In genomic region chr18:13300796-13301195, GRCh38 we compare ENCODE assay signal across 19 cellular contexts.
"Had no signal": no experiment of that assay in that cellular context is flagged by ENCODE, and none has a peak within 500 bp of the region (broad histone marks: within the 10 kb centered on the region; RNA-seq: fewer than 3 reads in every experiment).

No MANE protein-coding gene starts in this region.

- H3K27ac Mint-ChIP-seq: activated B cell treated with CpG ODN at 0.5 μM for 24 hours; activated CD4-positive, alpha-beta memory T cell treated with anti-CD3 and anti-CD28 coated beads for 36 hours; activated CD4-positive, alpha-beta T cell treated with anti-CD3 and anti-CD28 coated beads, Interleukin-2, amount 10 ng/mL, durations not matched to agents 7 days and 5 days; activated naive CD8-positive, alpha-beta T cell treated with anti-CD3 and anti-CD28 coated beads, Interleukin-2, amount 10 ng/mL, durations not matched to agents 7 days and 5 days had no signal

- H3K4me1 ChIP-seq: SJSA1 had no signal

- H3K4me3 Mint-ChIP-seq: activated B cell treated with CpG ODN at 0.5 μM for 24 hours; activated CD4-positive, alpha-beta memory T cell treated with anti-CD3 and anti-CD28 coated beads for 36 hours; activated CD4-positive, alpha-beta T cell treated with anti-CD3 and anti-CD28 coated beads, Interleukin-2, amount 10 ng/mL, durations not matched to agents 7 days and 5 days; activated naive CD8-positive, alpha-beta T cell treated with anti-CD3 and anti-CD28 coated beads, Interleukin-2, amount 10 ng/mL, durations not matched to agents 7 days and 5 days; activated T-cell treated with anti-CD3 and anti-CD28 coated beads, Interleukin-2, amount 50 U/mL, for 4 hours had no signal

- H3K27me3 ChIP-seq: adrenal gland, SJSA1 had no signal

- DNase-seq: activated B cell treated with CpG ODN at 0.5 μM for 24 hours; activated CD4-positive, alpha-beta memory T cell treated with anti-CD3 and anti-CD28 coated beads for 36 hours; activated CD4-positive, alpha-beta T cell treated with anti-CD3 and anti-CD28 coated beads, Interleukin-2, amount 10 ng/mL, durations not matched to agents 7 days and 5 days; activated CD8-positive, alpha-beta memory T cell treated with anti-CD3 and anti-CD28 coated beads for 24 hours; activated gamma-delta T cell treated with Interleukin-2 at 50 U/mL for 16 hours; activated naive CD4-positive, alpha-beta T cell treated with anti-CD3 and anti-CD28 coated beads, Interleukin-2, amount 50 U/mL, for 16 hours; activated naive CD8-positive, alpha-beta T cell treated with anti-CD3 and anti-CD28 coated beads, Interleukin-2, amount 10 ng/mL, durations not matched to agents 7 days and 5 days; activated T-cell treated with anti-CD3 and anti-CD28 coated beads, Interleukin-2, amount 50 U/mL, for 4 hours; Kasumi-1; NCI-H1436 treated with DMSO at 0.1 percent for 48 hours; NCI-H187; NCI-H2081; NCI-H446 treated with DMSO at 0.1 percent for 48 hours; NCI-H748 treated with DMSO at 0.1 percent for 48 hours; PC-3; T-helper 2 cell; T1000 had no signal

- H3K36me3 ChIP-seq: adrenal gland, SJSA1 had no signal

- H3K27ac ChIP-seq: adrenal gland, SJSA1 had no signal

- H3K4me3 ChIP-seq: adrenal gland, SJSA1 had no signal

- ATAC-seq: activated T-cell treated with anti-CD3 and anti-CD28 coated beads, Interleukin-2, amount 50 U/mL, for 4 hours; PC-3 had no signal

- H3K9me3 ChIP-seq: adrenal gland, SJSA1 had no signal

- H3K36me3 Mint-ChIP-seq: activated CD4-positive, alpha-beta memory T cell treated with anti-CD3 and anti-CD28 coated beads for 36 hours had no signal

- H3K27me3 Mint-ChIP-seq: activated CD4-positive, alpha-beta memory T cell treated with anti-CD3 and anti-CD28 coated beads for 36 hours; activated CD4-positive, alpha-beta T cell treated with anti-CD3 and anti-CD28 coated beads, Interleukin-2, amount 10 ng/mL, durations not matched to agents 7 days and 5 days; activated naive CD8-positive, alpha-beta T cell treated with anti-CD3 and anti-CD28 coated beads, Interleukin-2, amount 10 ng/mL, durations not matched to agents 7 days and 5 days had no signal
